ENCODE assay signal across 29 cellular contexts in genomic region chr18:2263303-2263702, GRCh38.
"Had no signal": no experiment of that assay in that cellular context is flagged by ENCODE, and none has a peak within 500 bp of the region (broad histone marks: within the 10 kb centered on the region; RNA-seq: fewer than 3 reads in every experiment).

No MANE protein-coding gene starts in this region.

- H3K9me3 Mint-ChIP-seq: activated CD8-positive, alpha-beta T cell treated with anti-CD3 and anti-CD28 coated beads for 36 hours; activated T-cell treated with anti-CD3 and anti-CD28 coated beads, Interleukin-2, amount 50 U/mL, for 4 hours; activated T-helper 17 cell treated with anti-CD3 and anti-CD28 coated beads, Interleukin-2, amount 50 U/mL, for 72 hours; central memory CD8-positive, alpha-beta T cell; dendritic cell treated with granulocyte-macrophage colony-stimulating factor and Interleukin-4, amounts not matched to agents 40 ng/mL and 50 ng/mL, for 4 days; endodermal cell had no signal

- H3K4me1 Mint-ChIP-seq: activated T-helper 17 cell treated with anti-CD3 and anti-CD28 coated beads, Interleukin-2, amount 50 U/mL, for 72 hours; central memory CD8-positive, alpha-beta T cell had no signal

- H3K9me3 ChIP-seq: gastrocnemius medialis, heart left ventricle had no signal

- H3K27me3 ChIP-seq: brain microvascular endothelial cell, dorsolateral prefrontal cortex, foreskin keratinocyte, gastrocnemius medialis had no signal

- H3K4me3 ChIP-seq: coronary artery, dorsolateral prefrontal cortex, gastrocnemius medialis, heart left ventricle had no signal

- H3K36me3 Mint-ChIP-seq: activated naive CD8-positive, alpha-beta T cell had no signal

- H3K27ac Mint-ChIP-seq: activated CD8-positive, alpha-beta T cell treated with anti-CD3 and anti-CD28 coated beads for 36 hours; activated naive CD8-positive, alpha-beta T cell; activated T-helper 17 cell treated with anti-CD3 and anti-CD28 coated beads, Interleukin-2, amount 50 U/mL, for 72 hours; dendritic cell treated with granulocyte-macrophage colony-stimulating factor and Interleukin-4, amounts not matched to agents 40 ng/mL and 50 ng/mL, for 4 days; endodermal cell had no signal

- H3K4me3 Mint-ChIP-seq: activated CD8-positive, alpha-beta T cell treated with anti-CD3 and anti-CD28 coated beads for 36 hours; activated naive CD8-positive, alpha-beta T cell; activated T-cell treated with anti-CD3 and anti-CD28 coated beads, Interleukin-2, amount 50 U/mL, for 4 hours; activated T-helper 17 cell treated with anti-CD3 and anti-CD28 coated beads, Interleukin-2, amount 50 U/mL, for 72 hours; central memory CD8-positive, alpha-beta T cell; dendritic cell treated with granulocyte-macrophage colony-stimulating factor and Interleukin-4, amounts not matched to agents 40 ng/mL and 50 ng/mL, for 4 days; endodermal cell had no signal

- H3K27ac ChIP-seq: brain microvascular endothelial cell, coronary artery, dorsolateral prefrontal cortex, foreskin keratinocyte, gastrocnemius medialis, heart left ventricle had no signal

- DNase-seq: activated CD4-positive, alpha-beta T cell treated with anti-CD3 and anti-CD28 coated beads for 4 hours; activated CD4-positive, alpha-beta T cell treated with anti-CD3 and anti-CD28 coated beads, Interleukin-2, amount 50 U/mL, for 1 hour; activated CD4-positive, alpha-beta T cell treated with anti-CD3 and anti-CD28 coated beads, Interleukin-2, amount 50 U/mL, for 48 hours; activated CD4-positive, CD25-positive, alpha-beta regulatory T cell; activated CD4-positive, CD25-positive, alpha-beta regulatory T cell treated with anti-CD3 and anti-CD28 coated beads, Interleukin-2, amount 50 U/mL, for 72 hours; activated CD8-positive, alpha-beta memory T cell treated with anti-CD3 and anti-CD28 coated beads for 24 hours; activated CD8-positive, alpha-beta T cell treated with anti-CD3 and anti-CD28 coated beads for 36 hours; activated effector memory CD4-positive, alpha-beta T cell treated with Interleukin-2 at 50 U/mL for 16 hours; activated gamma-delta T cell treated with Interleukin-2 at 50 U/mL for 16 hours; activated naive CD4-positive, alpha-beta T cell treated with anti-CD3 and anti-CD28 coated beads, Interleukin-2, amount 50 U/mL, for 16 hours; activated naive CD4-positive, alpha-beta T cell treated with Interleukin-2 at 50 U/mL for 16 hours; activated T-cell treated with anti-CD3 and anti-CD28 coated beads, Interleukin-2, amount 50 U/mL, for 4 hours; amniotic stem cell; anterior cingulate cortex; brain microvascular endothelial cell; dorsolateral prefrontal cortex; effector memory CD4-positive, alpha-beta T cell; endodermal cell; foreskin keratinocyte; gastrocnemius medialis; glutamatergic neuron; heart left ventricle; T-helper 2 cell had no signal

- H3K36me3 ChIP-seq: brain microvascular endothelial cell, gastrocnemius medialis, heart left ventricle had no signal

- H3K27me3 Mint-ChIP-seq: dendritic cell treated with granulocyte-macrophage colony-stimulating factor and Interleukin-4, amounts not matched to agents 40 ng/mL and 50 ng/mL, for 4 days had no signal

- ATAC-seq: activated CD8-positive, alpha-beta T cell treated with anti-CD3 and anti-CD28 coated beads for 36 hours; activated T-cell treated with anti-CD3 and anti-CD28 coated beads, Interleukin-2, amount 50 U/mL, for 4 hours; activated T-helper 17 cell treated with anti-CD3 and anti-CD28 coated beads, Interleukin-2, amount 50 U/mL, for 72 hours; esophagus mucosa; foreskin keratinocyte; gastrocnemius medialis; heart left ventricle had no signal

- H3K4me1 ChIP-seq: foreskin keratinocyte, gastrocnemius medialis, heart left ventricle had no signal
